ENCODE assay signal across 21 cellular contexts in the genomic region with DNA sequence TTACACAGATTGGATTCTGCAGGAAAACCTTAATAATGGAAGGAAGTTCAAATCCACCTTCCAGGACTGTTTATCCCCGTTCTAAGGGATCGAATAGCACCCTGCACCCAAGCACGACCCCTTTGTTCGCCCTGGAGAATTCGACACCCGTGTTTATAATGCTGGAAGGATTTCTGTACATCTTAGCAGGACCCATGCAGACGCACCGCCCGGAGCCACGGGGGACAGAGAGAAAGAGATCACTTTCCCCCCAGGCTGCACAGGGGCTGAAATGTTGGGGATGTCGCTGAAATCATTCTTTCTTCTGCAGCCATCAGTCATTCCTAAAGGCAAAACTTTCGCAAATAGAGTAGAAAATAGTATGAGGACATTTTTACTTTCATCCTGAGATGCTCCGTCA.
DNase-seq lines count a peak whose midpoint lies in the region; ATAC-seq and TF ChIP-seq lines count a peak whose summit lies in the region.
"Had no signal": no experiment of that assay in that cellular context is flagged by ENCODE, and none has a peak within 500 bp of the region (broad histone marks: within the 10 kb centered on the region; RNA-seq: fewer than 3 reads in every experiment).

No MANE protein-coding gene starts in this region.

- H3K9ac ChIP-seq in neural progenitor cell: no peak overlapping the region
- H3K9ac ChIP-seq: BLaER1 treated with 17β-estradiol and CSF1 and Interleukin-3, amounts not matched to agents 10 nM and 100 nM had no signal

- H3K4me3 ChIP-seq in right cardiac atrium (ENCODE audit: low read length) (no peak overlapping the region), neural progenitor cell (no peak overlapping the region)
- H3K4me3 ChIP-seq: BLaER1 treated with 17β-estradiol and CSF1 and Interleukin-3, amounts not matched to agents 10 nM and 100 nM; GM12878; GM23338 had no signal

- no peaks in the 10 kb centered on the region for H4K20me1 ChIP-seq in neural progenitor cell (ENCODE audit: low read depth)
- H4K20me1 ChIP-seq: BLaER1 treated with 17β-estradiol and CSF1 and Interleukin-3, amounts not matched to agents 10 nM and 100 nM had no signal

- peak overlapping the region; percentile 14 for H3K27ac Mint-ChIP-seq in neural progenitor cell
- H3K27ac Mint-ChIP-seq: B cell; CD4-positive, CD25-positive, alpha-beta regulatory T cell; GM23338; HFFc6 had no signal

- H3K79me2 ChIP-seq in neural progenitor cell (ENCODE audit: low read depth): no peaks in the 10 kb centered on the region

- TF ChIP-seq CTCF in neural progenitor cell (IDR thresholded peaks at IDR 0.05): no peak

- H3K27ac ChIP-seq in right cardiac atrium (ENCODE audit: low read length): no peak overlapping the region
- no peak overlapping the region for H3K27ac ChIP-seq in neural progenitor cell
- H3K27ac ChIP-seq: BLaER1 treated with 17β-estradiol and CSF1 and Interleukin-3, amounts not matched to agents 10 nM and 100 nM had no signal

- no peaks in the 10 kb centered on the region for H3K4me1 ChIP-seq in right cardiac atrium (ENCODE audit: control insufficient read depth, insufficient read depth, low read length)
- no peaks in the 10 kb centered on the region for H3K4me1 ChIP-seq in neural progenitor cell
- H3K4me1 ChIP-seq: BLaER1 treated with 17β-estradiol and CSF1 and Interleukin-3, amounts not matched to agents 10 nM and 100 nM had no signal

- intact Hi-C loops in cardiac septum (cut with DNase I): no loop called here
- intact Hi-C loops in right cardiac atrium (cut with DNase I): no loop called here

- WGBS in right cardiac atrium: 84% methylated on average over 13 of the region's 13 CpGs

- no peaks in the 10 kb centered on the region for H3K27me3 ChIP-seq in right cardiac atrium (ENCODE audit: control insufficient read depth, insufficient read depth)
- no peaks in the 10 kb centered on the region for H3K27me3 ChIP-seq in neural progenitor cell
- H3K27me3 ChIP-seq: BLaER1 treated with 17β-estradiol and CSF1 and Interleukin-3, amounts not matched to agents 10 nM and 100 nM had no signal

- no peak overlapping the region for H3K4me2 ChIP-seq in neural progenitor cell
- H3K4me2 ChIP-seq: BLaER1 treated with 17β-estradiol and CSF1 and Interleukin-3, amounts not matched to agents 10 nM and 100 nM; GM23338 had no signal

- DNase-seq in cardiac septum (ENCODE audit: low spot score): peak; percentile 26
- DNase-seq in right cardiac atrium: no peak
- peak; percentile 27 for DNase-seq in islet precursor cell
- no peak for DNase-seq in neural progenitor cell (ENCODE audit: low spot score)
- no peak for DNase-seq in NCI-H1417 treated with DMSO at 0.1 percent for 48 hours (lab: John Stamatoyannopoulos, UW)
- DNase-seq: CD4-positive, CD25-positive, alpha-beta regulatory T cell; CD8-positive, alpha-beta memory T cell; COR-L47; DMS 273 treated with DMSO at 0.1 percent for 48 hours; DMS53; DND-41; EL; HFFc6; IMR-90 had no signal

- no peaks in the 10 kb centered on the region for H3K36me3 ChIP-seq in neural progenitor cell
- H3K36me3 ChIP-seq: BLaER1 treated with 17β-estradiol and CSF1 and Interleukin-3, amounts not matched to agents 10 nM and 100 nM had no signal

- H3K27me3 Mint-ChIP-seq in neural progenitor cell (ENCODE audit: insufficient read depth, low read depth): peaks cover 6% of the 10 kb centered on the region
- H3K27me3 Mint-ChIP-seq: B cell had no signal

- no peaks in the 10 kb centered on the region for H3K36me3 Mint-ChIP-seq in neural progenitor cell
- H3K36me3 Mint-ChIP-seq: CD4-positive, CD25-positive, alpha-beta regulatory T cell; CD8-positive, alpha-beta memory T cell had no signal

- H3K9me3 ChIP-seq in right cardiac atrium (ENCODE audit: control insufficient read depth, low read length) (no peaks in the 10 kb centered on the region), neural progenitor cell (ENCODE audit: low read depth) (no peaks in the 10 kb centered on the region)
- H3K9me3 ChIP-seq: BLaER1 treated with 17β-estradiol and CSF1 and Interleukin-3, amounts not matched to agents 10 nM and 100 nM had no signal

- H3K9me3 Mint-ChIP-seq in neural progenitor cell: no peaks in the 10 kb centered on the region

- no peak for ATAC-seq in right cardiac atrium
- ATAC-seq in GM21390 (IDR thresholded peaks at IDR 0.05; ENCODE audit: unreplicated experiment): no peak
- no peak for ATAC-seq in GM21381 (IDR thresholded peaks at IDR 0.05; ENCODE audit: unreplicated experiment)
- ATAC-seq: GM12878, GM23338, HCT116 had no signal

- no peak overlapping the region for H2AFZ ChIP-seq in neural progenitor cell (replicated peaks)
- H2AFZ ChIP-seq: GM23338 had no signal

- no peaks in the 10 kb centered on the region for H3F3A ChIP-seq in neural progenitor cell (ENCODE audit: low read depth)

- peaks cover 9% of the 10 kb centered on the region for H3K4me1 Mint-ChIP-seq in neural progenitor cell
- H3K4me1 Mint-ChIP-seq: B cell; CD4-positive, CD25-positive, alpha-beta regulatory T cell; CD8-positive, alpha-beta memory T cell; GM23338 had no signal

- H3K4me3 Mint-ChIP-seq in neural progenitor cell: no peak overlapping the region
- H3K4me3 Mint-ChIP-seq: B cell; CD4-positive, CD25-positive, alpha-beta regulatory T cell; CD8-positive, alpha-beta memory T cell; GM23338; HFFc6 had no signal

Comparison
In these comparisons a context has a peak if more than half of its experiments do, and no peak if none do; other contexts are left out.
1. DNase-seq: peak in cardiac septum (single experiment) and islet precursor cell (single experiment); none in right cardiac atrium (0 of 3), neural progenitor cell (single experiment) and NCI-H1417 treated with DMSO at 0.1 percent for 48 hours (single experiment).